ENCODE assay signal across 20 cellular contexts in the genomic region with DNA sequence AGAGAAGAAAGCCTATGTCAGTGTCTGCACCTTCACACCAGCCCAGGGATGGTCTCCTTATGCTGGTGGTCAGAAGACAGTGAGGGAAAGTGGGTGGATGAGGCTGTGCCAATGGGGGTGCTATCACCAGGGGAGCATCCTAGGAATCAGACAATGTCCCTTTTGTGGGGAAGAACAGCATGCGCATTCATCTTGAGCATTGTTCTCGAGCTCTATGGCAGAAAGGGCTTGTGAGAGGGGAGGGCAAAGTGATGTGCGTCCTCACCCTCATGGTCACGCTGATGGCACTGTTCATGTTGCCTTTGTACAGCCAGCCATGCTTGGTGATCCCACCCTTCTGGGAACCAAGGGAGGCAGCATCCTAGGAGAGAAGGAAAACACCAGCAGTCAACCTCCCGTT.
"Had no signal": no experiment of that assay in that cellular context is flagged by ENCODE, and none has a peak within 500 bp of the region (broad histone marks: within the 10 kb centered on the region; RNA-seq: fewer than 3 reads in every experiment).

No MANE protein-coding gene starts in this region.

- H3K27me3 Mint-ChIP-seq: activated T-helper 17 cell treated with anti-CD3 and anti-CD28 coated beads, Interleukin-2, amount 50 U/mL, for 72 hours; memory B cell; naive thymus-derived CD8-positive, alpha-beta T cell had no signal

- H3K4me3 Mint-ChIP-seq: activated T-helper 17 cell treated with anti-CD3 and anti-CD28 coated beads, Interleukin-2, amount 50 U/mL, for 72 hours; memory B cell; naive thymus-derived CD8-positive, alpha-beta T cell had no signal

- ATAC-seq: activated T-helper 17 cell treated with anti-CD3 and anti-CD28 coated beads, Interleukin-2, amount 50 U/mL, for 72 hours; left lobe of liver; naive thymus-derived CD8-positive, alpha-beta T cell; right lobe of liver; stimulated activated naive CD8-positive, alpha-beta T cell treated with anti-CD3 and anti-CD28 coated beads, Interleukin-15, Interleukin-2, amounts not matched to agents 100 U/mL and 50 U/mL, for 24 hours had no signal

- H3K36me3 ChIP-seq: colonic mucosa, neutrophil, prostate gland had no signal

- H3K27ac ChIP-seq: colonic mucosa, esophagus squamous epithelium, neutrophil, prostate gland, right lobe of liver, testis had no signal

- H3K4me1 ChIP-seq: colonic mucosa, prostate gland had no signal

- DNase-seq: activated CD4-positive, alpha-beta T cell treated with anti-CD3 and anti-CD28 coated beads, Interleukin-2, amount 50 U/mL, for 1 hour; activated CD8-positive, alpha-beta memory T cell treated with anti-CD3 and anti-CD28 coated beads for 24 hours; activated naive CD4-positive, alpha-beta T cell treated with Interleukin-2 at 50 U/mL for 16 hours; colonic mucosa; effector CD4-positive, alpha-beta T cell; esophagus squamous epithelium; glutamatergic neuron; islet precursor cell; naive thymus-derived CD8-positive, alpha-beta T cell; right lobe of liver; stimulated activated CD4-positive, alpha-beta T cell treated with anti-CD3 and anti-CD28 coated beads, Interleukin-4, amount 100 ng/mL, for 4 hours; stimulated activated CD8-positive, alpha-beta memory T cell treated with anti-CD3 and anti-CD28 coated beads, Interleukin-4, amount 100 ng/mL, for 48 hours; stimulated activated naive CD8-positive, alpha-beta T cell treated with anti-CD3 and anti-CD28 coated beads, Interleukin-15, Interleukin-2, amounts not matched to agents 100 U/mL and 50 U/mL, for 24 hours; testis had no signal

- H3K4me3 ChIP-seq: colonic mucosa, esophagus squamous epithelium, prostate gland, right lobe of liver, smooth muscle cell, testis had no signal

- H3K27ac Mint-ChIP-seq: activated T-helper 17 cell treated with anti-CD3 and anti-CD28 coated beads, Interleukin-2, amount 50 U/mL, for 72 hours; memory B cell had no signal

- H3K9me3 Mint-ChIP-seq: activated T-helper 17 cell treated with anti-CD3 and anti-CD28 coated beads, Interleukin-2, amount 50 U/mL, for 72 hours; memory B cell had no signal

- H3K27me3 ChIP-seq: colonic mucosa, esophagus squamous epithelium, right lobe of liver, testis had no signal

- H3K9me3 ChIP-seq: colonic mucosa, esophagus squamous epithelium, neutrophil, prostate gland, right lobe of liver, testis had no signal
